Comparison of ENCODE assay signal across 8 cellular contexts in genomic region chr11:68890490-68891231, GRCh38. TPM values are rescaled to one million over a fixed set of nuclear protein-coding genes. Genes with fewer than 3 reads are reported as not detected.
A peak's percentile ranks its signal among the peaks of the same experiment; 100 is the strongest.
DNase-seq lines count a peak whose midpoint lies in the region; ATAC-seq and TF ChIP-seq lines count a peak whose summit lies in the region.

No MANE protein-coding gene starts in this region.

- DNase-seq in LHCN-M2 (ENCODE audit: low read depth) (peak; percentile 85), caudate nucleus (lab: John Stamatoyannopoulos, UW) (peak in 36 of 61 donors; percentile 1 to 55 (median 28)), left lung (peak; percentile 53), superior temporal gyrus (ENCODE audit: extremely low spot score) (peak; percentile 50), T-helper 9 cell (no peak), Karpas-422 (no peak), NCI-H2029 treated with DMSO at 0.1 percent for 48 hours (lab: John Stamatoyannopoulos, UW) (no peak)
- DNase-seq in activated T-cell treated with anti-CD3 and anti-CD28 coated beads, Interleukin-2, amount 50 U/mL, for 48 hours = no peak

- H4K20me1 ChIP-seq in Karpas-422 (ENCODE audit: insufficient read depth, low read depth, low read length) = 0 out of 2 replicates have a peak, but pooled peaks cover under 1% of the 10 kb centered on the region

- no peaks in the 10 kb centered on the region for H3K79me2 ChIP-seq in Karpas-422 (ENCODE audit: low read length)

- no peak overlapping the region for H3K9ac ChIP-seq in Karpas-422 (ENCODE audit: low read length)

- ATAC-seq in left lung = peak; percentile 81

- intact Hi-C loops in left lung (cut with DNase I) = no loop called here

- no peaks in the 10 kb centered on the region for H3K9me2 ChIP-seq in Karpas-422 (replicated peaks; ENCODE audit: insufficient read depth, low read length)

- H3K27ac ChIP-seq in caudate nucleus (ENCODE audit: low read depth, low read length) = peak overlapping the region; percentile 58
- H3K27ac ChIP-seq in left lung = no peak overlapping the region
- no peak overlapping the region for H3K27ac ChIP-seq in Karpas-422 (ENCODE audit: low read length)

- H3K36me3 ChIP-seq in left lung = peaks cover 0 to 59% of the 10 kb centered on the region in 2 donors
- H3K36me3 ChIP-seq in Karpas-422 (ENCODE audit: insufficient read depth, low read length) = peaks cover 32% of the 10 kb centered on the region; the same call in 1 of the 2 replicates

- no peak for TF ChIP-seq CTCF in left lung (IDR thresholded peaks at IDR 0.05)

- H3K4me1 ChIP-seq in left lung (no peaks in the 10 kb centered on the region), Karpas-422 (ENCODE audit: low read length) (no peaks in the 10 kb centered on the region)

- H3K4me3 ChIP-seq in left lung (no peak overlapping the region), Karpas-422 (ENCODE audit: low read length) (no peak overlapping the region)

- H3K9me3 ChIP-seq in left lung (no peaks in the 10 kb centered on the region), Karpas-422 (ENCODE audit: low read length) (no peaks in the 10 kb centered on the region)

- H3K27me3 ChIP-seq in left lung (no peaks in the 10 kb centered on the region), Karpas-422 (ENCODE audit: low read length) (no peaks in the 10 kb centered on the region)

- no peak overlapping the region for H2AFZ ChIP-seq in Karpas-422 (ENCODE audit: low read length)

- H3K4me2 ChIP-seq in Karpas-422 (ENCODE audit: low read depth, low read length, poor library complexity, severe bottlenecking) = no peak overlapping the region

RNA-seq across cellular contexts. Expression of gene MRPL21, which starts 13.0 kb away (rescaled TPM):
- 48.3 and 59.0 TPM in 2 replicates for total RNA-seq in LHCN-M2 (2014; rRNA removed)
- 80.1 TPM for polyA plus RNA-seq in LHCN-M2 (2012)
- total RNA-seq in left lung = 10 to 100 TPM; 32.4 to 38.9 TPM
- total RNA-seq in Karpas-422 (2014; rRNA removed; shearing (Covaris generic); ENCODE audit: low replicate concordance) = 88.3 and 121 TPM in 2 replicates

RNA-seq across cellular contexts. Expression of gene IGHMBP2, which starts 13.0 kb away (rescaled TPM):
- 7.1 and 11.6 TPM in 2 replicates for total RNA-seq in LHCN-M2 (2014; rRNA removed)
- 5.5 TPM for polyA plus RNA-seq in LHCN-M2 (2012)
- 10 to 100 TPM; 19.4 to 30.4 TPM for total RNA-seq in left lung
- 6.3 and 21.5 TPM in 2 replicates for total RNA-seq in Karpas-422 (2014; rRNA removed; shearing (Covaris generic); ENCODE audit: low replicate concordance)

RNA-seq across cellular contexts. Expression of gene CPT1A, which starts 48.9 kb away (rescaled TPM):
- total RNA-seq in LHCN-M2 (2014; rRNA removed) = 6.3 TPM in 2 replicates
- 11.2 TPM for polyA plus RNA-seq in LHCN-M2 (2012)
- 10 to 100 TPM; 50.0 to 83.9 TPM for total RNA-seq in left lung
- 13.1 and 15.2 TPM in 2 replicates for total RNA-seq in Karpas-422 (2014; rRNA removed; shearing (Covaris generic); ENCODE audit: low replicate concordance)

Comparison
In these comparisons a context has a peak if more than half of its experiments do, and no peak if none do; other contexts are left out.
1. DNase-seq: peak in LHCN-M2 (single experiment), caudate nucleus (36 of 61), left lung (2 of 2) and superior temporal gyrus (single experiment); none in T-helper 9 cell (single experiment), activated T-cell treated with anti-CD3 and anti-CD28 coated beads, Interleukin-2, amount 50 U/mL, for 48 hours (0 of 2), Karpas-422 (single experiment) and NCI-H2029 treated with DMSO at 0.1 percent for 48 hours (single experiment).